In genomic region chr19:14463747-14464146, GRCh38 we compare ENCODE assay signal across 36 cellular contexts. TPM values are rescaled to one million over a fixed set of nuclear protein-coding genes. Genes with fewer than 3 reads are reported as not detected.
"Had no signal": no experiment of that assay in that cellular context is flagged by ENCODE, and none has a peak within 500 bp of the region (broad histone marks: within the 10 kb centered on the region; RNA-seq: fewer than 3 reads in every experiment).

No MANE protein-coding gene starts in this region.

- H3K4me1 ChIP-seq: ascending aorta, breast epithelium, esophagus muscularis mucosa, foreskin keratinocyte, gastrocnemius medialis had no signal

- H3K27me3 ChIP-seq: ascending aorta, breast epithelium, cardiac muscle cell, dorsolateral prefrontal cortex, esophagus muscularis mucosa, foreskin keratinocyte, gastrocnemius medialis, heart left ventricle had no signal

- H3K9me3 Mint-ChIP-seq: activated B cell treated with CpG ODN at 0.5 μM for 24 hours; activated CD8-positive, alpha-beta T cell treated with anti-CD3 and anti-CD28 coated beads for 36 hours; activated naive CD4-positive, alpha-beta T cell treated with anti-CD3 and anti-CD28 coated beads, Interleukin-2, amount 10 ng/mL, durations not matched to agents 7 days and 5 days; activated naive CD4-positive, alpha-beta T cell treated with anti-CD3 and anti-CD28 coated beads, Interleukin-2, amount 50 U/mL, for 72 hours; activated naive CD8-positive, alpha-beta T cell treated with anti-CD3 and anti-CD28 coated beads, Interleukin-2, amount 10 ng/mL, durations not matched to agents 7 days and 5 days; activated T-cell treated with anti-CD3 and anti-CD28 coated beads, Interleukin-2, amount 50 U/mL, for 24 hours; activated T-cell treated with anti-CD3 and anti-CD28 coated beads, Interleukin-2, amount 50 U/mL, for 72 hours; brain; central memory CD8-positive, alpha-beta T cell; dendritic cell treated with granulocyte-macrophage colony-stimulating factor and Interleukin-4, amounts not matched to agents 40 ng/mL and 50 ng/mL, for 4 days; endodermal cell; T-helper 2 cell treated with Interferon-gamma antibody and Interleukin-4, amounts not matched to agents 5 μg/mL and 100 μg/mL, for 36 hours had no signal

- H3K9me3 ChIP-seq: ascending aorta, breast epithelium, esophagus muscularis mucosa, gastrocnemius medialis, heart left ventricle had no signal

- H3K4me3 Mint-ChIP-seq: activated B cell treated with CpG ODN at 0.5 μM for 24 hours; activated CD8-positive, alpha-beta T cell treated with anti-CD3 and anti-CD28 coated beads for 36 hours; activated naive CD4-positive, alpha-beta T cell treated with anti-CD3 and anti-CD28 coated beads, Interleukin-2, amount 10 ng/mL, durations not matched to agents 7 days and 5 days; activated naive CD8-positive, alpha-beta T cell treated with anti-CD3 and anti-CD28 coated beads, Interleukin-2, amount 10 ng/mL, durations not matched to agents 7 days and 5 days; activated T-cell treated with anti-CD3 and anti-CD28 coated beads, Interleukin-2, amount 50 U/mL, for 24 hours; activated T-cell treated with anti-CD3 and anti-CD28 coated beads, Interleukin-2, amount 50 U/mL, for 72 hours; brain; central memory CD8-positive, alpha-beta T cell; dendritic cell treated with granulocyte-macrophage colony-stimulating factor and Interleukin-4, amounts not matched to agents 40 ng/mL and 50 ng/mL, for 4 days; endodermal cell; T-helper 17 cell; T-helper 2 cell treated with Interferon-gamma antibody and Interleukin-4, amounts not matched to agents 5 μg/mL and 100 μg/mL, for 36 hours had no signal

- H3K4me1 Mint-ChIP-seq: activated B cell treated with CpG ODN at 0.5 μM for 24 hours, brain, endodermal cell had no signal

- DNase-seq: activated B cell treated with CpG ODN at 0.5 μM for 24 hours; activated CD4-positive, alpha-beta T cell treated with anti-CD3 and anti-CD28 coated beads for 48 hours; activated CD4-positive, alpha-beta T cell treated with anti-CD3 and anti-CD28 coated beads, Interleukin-2, amount 50 U/mL, for 1 hour; activated CD4-positive, alpha-beta T cell treated with anti-CD3 and anti-CD28 coated beads, Interleukin-2, amount 50 U/mL, for 48 hours; activated CD8-positive, alpha-beta memory T cell treated with anti-CD3 and anti-CD28 coated beads for 24 hours; activated CD8-positive, alpha-beta memory T cell treated with anti-CD3 and anti-CD28 coated beads, Interleukin-2, amount 50 U/mL, for 4 hours; activated CD8-positive, alpha-beta T cell treated with anti-CD3 and anti-CD28 coated beads for 36 hours; activated gamma-delta T cell; activated naive CD4-positive, alpha-beta T cell; activated naive CD4-positive, alpha-beta T cell treated with anti-CD3 and anti-CD28 coated beads, Interleukin-2, amount 10 ng/mL, durations not matched to agents 7 days and 5 days; activated naive CD8-positive, alpha-beta T cell treated with anti-CD3 and anti-CD28 coated beads, Interleukin-2, amount 10 ng/mL, durations not matched to agents 7 days and 5 days; activated T-cell treated with anti-CD3 and anti-CD28 coated beads for 4 hours; activated T-cell treated with anti-CD3 and anti-CD28 coated beads, Interleukin-2, amount 50 U/mL, for 24 hours; activated T-cell treated with anti-CD3 and anti-CD28 coated beads, Interleukin-2, amount 50 U/mL, for 72 hours; dorsolateral prefrontal cortex; effector memory CD4-positive, alpha-beta T cell; endodermal cell; foreskin keratinocyte; gastrocnemius medialis; glutamatergic neuron; heart left ventricle; T-helper 1 cell; T-helper 17 cell; T1000; WERI-Rb-1 had no signal

- ATAC-seq: activated CD4-positive, CD25-positive, alpha-beta regulatory T cell treated with anti-CD3 and anti-CD28 coated beads, Interleukin-2, amount 50 U/mL, for 24 hours; activated CD8-positive, alpha-beta T cell treated with anti-CD3 and anti-CD28 coated beads for 36 hours; activated naive CD4-positive, alpha-beta T cell treated with anti-CD3 and anti-CD28 coated beads, Interleukin-2, amount 50 U/mL, for 72 hours; activated T-cell treated with anti-CD3 and anti-CD28 coated beads, Interleukin-2, amount 50 U/mL, for 72 hours; foreskin keratinocyte; gastrocnemius medialis; heart left ventricle; T-helper 17 cell had no signal

- H3K4me3 ChIP-seq: ascending aorta, breast epithelium, cardiac muscle cell, coronary artery, dorsolateral prefrontal cortex, esophagus muscularis mucosa, gastrocnemius medialis, heart left ventricle had no signal

- H3K27ac Mint-ChIP-seq: activated B cell treated with CpG ODN at 0.5 μM for 24 hours; activated CD8-positive, alpha-beta T cell treated with anti-CD3 and anti-CD28 coated beads for 36 hours; activated naive CD4-positive, alpha-beta T cell treated with anti-CD3 and anti-CD28 coated beads, Interleukin-2, amount 10 ng/mL, durations not matched to agents 7 days and 5 days; activated naive CD8-positive, alpha-beta T cell treated with anti-CD3 and anti-CD28 coated beads, Interleukin-2, amount 10 ng/mL, durations not matched to agents 7 days and 5 days; activated T-cell treated with anti-CD3 and anti-CD28 coated beads, Interleukin-2, amount 50 U/mL, for 24 hours; activated T-cell treated with anti-CD3 and anti-CD28 coated beads, Interleukin-2, amount 50 U/mL, for 72 hours; brain; dendritic cell treated with granulocyte-macrophage colony-stimulating factor and Interleukin-4, amounts not matched to agents 40 ng/mL and 50 ng/mL, for 4 days; endodermal cell; T-helper 17 cell; T-helper 2 cell treated with Interferon-gamma antibody and Interleukin-4, amounts not matched to agents 5 μg/mL and 100 μg/mL, for 36 hours had no signal

- H3K36me3 ChIP-seq: breast epithelium had no signal

- H3K27ac ChIP-seq: ascending aorta, breast epithelium, cardiac muscle cell, coronary artery, dorsolateral prefrontal cortex, esophagus muscularis mucosa, foreskin keratinocyte, gastrocnemius medialis, heart left ventricle, WERI-Rb-1 had no signal

RNA-seq across cellular contexts. Expression of gene PTGER1, which starts 11.4 kb away (rescaled TPM):
- total RNA-seq: activated B cell treated with CpG ODN at 0.5 μM for 24 hours, foreskin keratinocyte, T-helper 17 cell had no signal
- polyA plus RNA-seq: foreskin keratinocyte had no signal
